ENCODE assay signal across 8 cellular contexts in genomic region chr15:31264534-31265089, GRCh38.
DNase-seq lines count a peak whose midpoint lies in the region; ATAC-seq and TF ChIP-seq lines count a peak whose summit lies in the region.

No MANE protein-coding gene starts in this region.

- peak overlapping the region; percentile 87 for H3K27ac ChIP-seq in KOPT-K1 (ENCODE audit: low read depth, low read length, poor library complexity, severe bottlenecking)
- peak overlapping the region; percentile 65 to 69 for H3K27ac ChIP-seq in breast epithelium
- H3K27ac ChIP-seq in naive thymus-derived CD4-positive, alpha-beta T cell (ENCODE audit: low read depth, low read length) = peak overlapping the region; percentile 81

- H3K4me3 Mint-ChIP-seq in CD14-positive monocyte = peak overlapping the region in 1 of 2 donors; percentile 67
- peak overlapping the region; percentile 60 to 95 (median 70) for H3K4me3 Mint-ChIP-seq in naive thymus-derived CD4-positive, alpha-beta T cell

- H3K36me3 ChIP-seq in KOPT-K1 (ENCODE audit: insufficient read depth, low read length) (no peaks in the 10 kb centered on the region), breast epithelium (no peaks in the 10 kb centered on the region)
- H3K36me3 ChIP-seq in naive thymus-derived CD4-positive, alpha-beta T cell (ENCODE audit: control insufficient read depth in 2 of 3, insufficient read depth in 3 of 3, low read length in 3 of 3) = no peaks in the 10 kb centered on the region

- POLR2A ChIA-PET in naive thymus-derived CD4-positive, alpha-beta T cell (lab: Charles Lee) = interaction anchor here (0.8 to 8.4 kb wide), 33 partner anchors 11 to 639 kb away, joined by 3 to 141 read pairs (median 5); partner anchors contain the start of genes ARHGAP11B and KLF13

- no peak for ATAC-seq in naive thymus-derived CD4-positive, alpha-beta T cell
- no peak for ATAC-seq in GM18870 (IDR thresholded peaks at IDR 0.05; ENCODE audit: unreplicated experiment)

- no peak for TF ChIP-seq POLR2A in breast epithelium (IDR thresholded peaks at IDR 0.05)

- CTCF ChIA-PET in naive thymus-derived CD4-positive, alpha-beta T cell (lab: Charles Lee) = interaction anchor here (0.9 to 5.3 kb wide), 8 partner anchors 25 to 224 kb away, joined by 3 to 32 read pairs (median 6); partner anchors contain the start of gene KLF13

- peaks cover 0 to 6% (median 1%) of the 10 kb centered on the region in 7 donors for H3K9me3 Mint-ChIP-seq in CD14-positive monocyte
- H3K9me3 Mint-ChIP-seq in naive thymus-derived CD4-positive, alpha-beta T cell = peaks cover 0 to 4% (median 0%) of the 10 kb centered on the region in 11 donors

- H3K27ac Mint-ChIP-seq in CD14-positive monocyte = peak overlapping the region; percentile 99 to 100 (median 100)
- H3K27ac Mint-ChIP-seq in naive thymus-derived CD4-positive, alpha-beta T cell = peak overlapping the region; percentile 94 to 100 (median 96)

- no peak overlapping the region for H3K4me3 ChIP-seq in breast epithelium
- H3K4me3 ChIP-seq in naive thymus-derived CD4-positive, alpha-beta T cell (ENCODE audit: low read length) = peak overlapping the region; percentile 11

- peaks cover 0 to 2% of the 10 kb centered on the region in 2 donors for H3K4me1 ChIP-seq in breast epithelium
- H3K4me1 ChIP-seq in naive thymus-derived CD4-positive, alpha-beta T cell (ENCODE audit: control insufficient read depth in 2 of 2, insufficient read depth in 2 of 2, low read length in 2 of 2) = peaks cover 48 to 82% of the 10 kb centered on the region in 2 donors

- H3K9me3 ChIP-seq in KOPT-K1 (ENCODE audit: insufficient read depth, low read length, poor library complexity, severe bottlenecking) (no peaks in the 10 kb centered on the region), breast epithelium (no peaks in the 10 kb centered on the region)
- H3K9me3 ChIP-seq in naive thymus-derived CD4-positive, alpha-beta T cell (ENCODE audit: control insufficient read depth in 2 of 3, low read length in 3 of 3) = no peaks in the 10 kb centered on the region

- H3K36me3 Mint-ChIP-seq in CD14-positive monocyte = peaks cover 0 to 2% of the 10 kb centered on the region in 2 donors
- peaks cover 0 to 2% (median 0%) of the 10 kb centered on the region in 5 donors for H3K36me3 Mint-ChIP-seq in naive thymus-derived CD4-positive, alpha-beta T cell

- no peaks in the 10 kb centered on the region for H3K27me3 ChIP-seq in breast epithelium
- H3K27me3 ChIP-seq in naive thymus-derived CD4-positive, alpha-beta T cell (ENCODE audit: control insufficient read depth in 2 of 2, insufficient read depth in 2 of 2, low read length in 2 of 2) = no peaks in the 10 kb centered on the region

- peaks cover 98% of the 10 kb centered on the region for H3K4me1 Mint-ChIP-seq in CD14-positive monocyte
- H3K4me1 Mint-ChIP-seq in naive thymus-derived CD4-positive, alpha-beta T cell = peaks cover 60 to 96% (median 89%) of the 10 kb centered on the region in 7 donors

- intact Hi-C loops in CD14-positive monocyte (cut with micrococcal nuclease) (loop anchor here (1.0 to 5.0 kb wide), 5 partner anchors 48 to 179 kb away; partner anchors contain the start of gene KLF13 (in 1 of the 2)), breast epithelium (cut with DNase I; ENCODE audit: low total_unique reads) (no loop called here)
- intact Hi-C loops in naive thymus-derived CD4-positive, alpha-beta T cell (cut with micrococcal nuclease) = loop anchor here (1.0 to 5.0 kb wide), 3 partner anchors 9 to 224 kb away; no protein-coding TSS in a partner anchor

- DNase-seq in CD14-positive monocyte (ENCODE audit: low spot score) = no peak
- DNase-seq in breast epithelium (ENCODE audit: low spot score in 2 of 2) = peak in 1 of 2 donors; percentile 31
- peak in 2 of 9 donors; percentile 5 to 20 for DNase-seq in naive thymus-derived CD4-positive, alpha-beta T cell
- DNase-seq in NCI-H187 treated with DMSO at 0.1 percent for 48 hours (lab: John Stamatoyannopoulos, UW) = no peak
- DNase-seq in NCI-H1105 (lab: John Stamatoyannopoulos, UW) = no peak
- DNase-seq in HuH-7 (ENCODE audit: low spot score) = no peak

- no peaks in the 10 kb centered on the region for H3K27me3 Mint-ChIP-seq in CD14-positive monocyte (ENCODE audit: low read depth in 3 of 3)
- H3K27me3 Mint-ChIP-seq in naive thymus-derived CD4-positive, alpha-beta T cell = no peaks in the 10 kb centered on the region

- TF ChIP-seq CTCF in CD14-positive monocyte (IDR thresholded peaks at IDR 0.05) (no peak), breast epithelium (IDR thresholded peaks at IDR 0.05) (no peak)
